ENCODE assay signal across 24 cellular contexts in the genomic region with DNA sequence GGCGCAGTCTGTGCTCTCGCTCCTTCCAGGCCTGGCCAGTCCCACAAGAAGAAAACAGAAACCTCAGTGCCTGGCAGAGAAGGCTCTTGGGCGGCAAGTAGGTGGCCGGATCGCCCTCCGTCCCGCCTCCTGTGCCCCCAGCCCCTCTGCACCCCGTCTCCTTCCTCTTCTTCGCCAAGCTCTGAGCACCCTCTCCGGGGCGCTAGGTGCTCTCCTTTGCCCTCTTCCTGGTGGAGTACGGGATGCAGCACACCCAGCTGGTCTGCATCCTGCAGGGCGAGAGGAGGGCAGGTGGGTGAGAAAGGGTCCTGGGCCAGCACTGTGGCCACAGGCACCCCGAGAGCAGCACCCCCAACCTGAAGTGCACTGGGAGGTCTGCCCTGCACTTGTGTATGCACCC. TPM values are rescaled to one million over a fixed set of nuclear protein-coding genes. Genes with fewer than 3 reads are reported as not detected.
DNase-seq lines count a peak whose midpoint lies in the region; ATAC-seq and TF ChIP-seq lines count a peak whose summit lies in the region.
"Had no signal": no experiment of that assay in that cellular context is flagged by ENCODE, and none has a peak within 500 bp of the region (broad histone marks: within the 10 kb centered on the region; RNA-seq: fewer than 3 reads in every experiment).

No MANE protein-coding gene starts in this region.

- H3K4me3 Mint-ChIP-seq in glutamatergic neuron (ENCODE audit: unreplicated experiment) = no peak overlapping the region
- H3K4me3 Mint-ChIP-seq: CD4-positive, alpha-beta T cell; HFFc6 had no signal

- H3K9me3 ChIP-seq in heart left ventricle (peaks cover 0 to 18% (median 8%) of the 10 kb centered on the region in 12 donors), right atrium auricular region (peaks cover 0 to 5% of the 10 kb centered on the region in 2 donors), RWPE2 (ENCODE audit: severe bottlenecking) (peaks cover 18% of the 10 kb centered on the region), spleen (peaks cover 0 to 31% (median 20%) of the 10 kb centered on the region in 8 donors), vagina (no peaks in the 10 kb centered on the region)

- H3K36me3 Mint-ChIP-seq in glutamatergic neuron (ENCODE audit: unreplicated experiment) = peaks cover 35% of the 10 kb centered on the region

- peaks cover 31% of the 10 kb centered on the region for H3K9me3 Mint-ChIP-seq in glutamatergic neuron (ENCODE audit: unreplicated experiment)
- H3K9me3 Mint-ChIP-seq: CD4-positive, alpha-beta T cell had no signal

- intact Hi-C loops in heart left ventricle (cut with DNase I) (no loop called here), spleen (cut with DNase I; ENCODE audit: low total_unique reads) (no loop called here), vagina (cut with DNase I) (no loop called here)

- H3K27ac Mint-ChIP-seq in glutamatergic neuron (ENCODE audit: unreplicated experiment) = no peak overlapping the region

- DNase-seq in heart left ventricle (peak in 3 of 5 donors; percentile 9 to 40 (median 14)), right atrium auricular region (ENCODE audit: low spot score) (no peak), RWPE2 (ENCODE audit: low spot score) (peak; percentile 39), glutamatergic neuron (peak; percentile 11), spleen (peak; percentile 47), vagina (ENCODE audit: extremely low spot score in 2 of 2) (no peak)
- DNase-seq: CD4-positive, alpha-beta T cell; GOT3; HFFc6; KBM-7; MG63; NCI-H1105 treated with DMSO at 0.1 percent for 48 hours; NCI-H146; NCI-H1930; NCI-H2107; NCI-H446; NCI-H524 treated with DMSO at 0.1 percent for 48 hours; NCI-H82; PC-9; RPMI8226; SHP77 treated with DMSO at 0.1 percent for 48 hours had no signal

- H3K27me3 ChIP-seq in heart left ventricle (no peaks in the 10 kb centered on the region), right atrium auricular region (no peaks in the 10 kb centered on the region), RWPE2 (ENCODE audit: insufficient read depth, poor library complexity, severe bottlenecking) (no peaks in the 10 kb centered on the region), spleen (replicated peaks in 1 of 7) (no peaks in the 10 kb centered on the region), vagina (no peaks in the 10 kb centered on the region)
- H3K27me3 ChIP-seq: BLaER1, MG63 had no signal

- H3K4me1 ChIP-seq in heart left ventricle (peaks cover 0 to 2% (median under 1%) of the 10 kb centered on the region in 12 donors), right atrium auricular region (peaks cover 0 to 1% of the 10 kb centered on the region in 2 donors), RWPE2 (ENCODE audit: insufficient read depth, poor library complexity, severe bottlenecking) (no peaks in the 10 kb centered on the region), spleen (peaks cover 0 to 7% (median 2%) of the 10 kb centered on the region in 6 donors), vagina (peaks cover 2% of the 10 kb centered on the region)
- H3K4me1 ChIP-seq: HAP-1 had no signal

- ATAC-seq in heart left ventricle = no peak
- no peak for ATAC-seq in RWPE2 (ENCODE audit: low read depth)
- no peak for ATAC-seq in GM18861 (IDR thresholded peaks at IDR 0.05; ENCODE audit: unreplicated experiment)

- TF ChIP-seq CTCF in heart left ventricle (IDR thresholded peaks at IDR 0.05) = no peak
- no peak for TF ChIP-seq CTCF in right atrium auricular region (IDR thresholded peaks at IDR 0.05)
- no peak for TF ChIP-seq CTCF in RWPE2 (IDR thresholded peaks at IDR 0.05; ENCODE audit: poor library complexity, severe bottlenecking)
- no peak for TF ChIP-seq CTCF in glutamatergic neuron (IDR thresholded peaks at IDR 0.05; ENCODE audit: partially characterized antibody, unreplicated experiment)
- no peak for TF ChIP-seq CTCF in spleen (IDR thresholded peaks at IDR 0.05 in 8 of 11, conservative IDR thresholded peaks at IDR 0.05 in 3 of 11)
- no peak for TF ChIP-seq CTCF in vagina (IDR thresholded peaks at IDR 0.05)

- H3K36me3 ChIP-seq in heart left ventricle (no peaks in the 10 kb centered on the region), right atrium auricular region (no peaks in the 10 kb centered on the region), RWPE2 (ENCODE audit: low read depth) (no peaks in the 10 kb centered on the region), spleen (peaks cover 0 to 30% (median 0%) of the 10 kb centered on the region in 6 donors), vagina (no peaks in the 10 kb centered on the region)
- H3K36me3 ChIP-seq: BLaER1, HAP-1 had no signal

- WGBS in heart left ventricle, 4 donors = 92 to 97% (median 96%) methylated on average over 10 to 14 of the region's 14 CpGs
- WGBS in spleen, 5 donors = 86 to 94% (median 92%) methylated on average over 12 to 14 of the region's 14 CpGs

- H3K4me1 Mint-ChIP-seq in glutamatergic neuron (ENCODE audit: low read depth, unreplicated experiment) = no peaks in the 10 kb centered on the region

- H3K4me3 ChIP-seq in heart left ventricle (no peak overlapping the region), right atrium auricular region (no peak overlapping the region), RWPE2 (ENCODE audit: severe bottlenecking) (no peak overlapping the region), spleen (no peak overlapping the region), vagina (no peak overlapping the region)
- H3K4me3 ChIP-seq: BLaER1, HAP-1, MG63, PC-9 had no signal

- H3K27ac ChIP-seq in heart left ventricle = no peak overlapping the region
- H3K27ac ChIP-seq in right atrium auricular region = no peak overlapping the region
- H3K27ac ChIP-seq in RWPE2 (ENCODE audit: poor library complexity, severe bottlenecking) = no peak overlapping the region
- no peak overlapping the region for H3K27ac ChIP-seq in spleen
- H3K27ac ChIP-seq in vagina = no peak overlapping the region
- H3K27ac ChIP-seq: BLaER1, PC-9 had no signal

- TF ChIP-seq POLR2A in heart left ventricle (IDR thresholded peaks at IDR 0.05) (no peak), spleen (IDR thresholded peaks at IDR 0.05) (no peak), vagina (IDR thresholded peaks at IDR 0.05) (no peak)

- peaks cover 20% of the 10 kb centered on the region for H3K27me3 Mint-ChIP-seq in glutamatergic neuron (ENCODE audit: unreplicated experiment)
- H3K27me3 Mint-ChIP-seq: CD4-positive, alpha-beta T cell had no signal

RNA-seq across cellular contexts. Expression of a gene that starts 17.3 kb away (rescaled TPM):
- total RNA-seq in heart left ventricle (1 to 10 TPM in 1 of 9 donors, under 1 TPM in 7, not detected in 1; 0.07 to 3.1 (median 0.43) TPM), right atrium auricular region (1 to 10 TPM in 1 of 2 donors, under 1 TPM in 1; 0.59 to 2.7 TPM), glutamatergic neuron (ENCODE audit: unreplicated experiment) (0.71 TPM), spleen (1 to 10 TPM in 5 of 7 donors, under 1 TPM in 2; 0.83 to 4.2 (median 2.6) TPM), vagina (not detected)
- polyA plus RNA-seq in heart left ventricle (under 1 TPM; 0.15 to 0.18 TPM), spleen (under 1 TPM; 0.09 to 0.70 (median 0.13) TPM)

Comparison
In these comparisons a context has a peak if more than half of its experiments do, and no peak if none do; other contexts are left out.
1. DNase-seq: peak in heart left ventricle (3 of 5), RWPE2 (single experiment), glutamatergic neuron (single experiment) and spleen (single experiment); none in right atrium auricular region (single experiment) and vagina (0 of 2).